Comparison of ENCODE assay signal across 9 cellular contexts in the genomic region with DNA sequence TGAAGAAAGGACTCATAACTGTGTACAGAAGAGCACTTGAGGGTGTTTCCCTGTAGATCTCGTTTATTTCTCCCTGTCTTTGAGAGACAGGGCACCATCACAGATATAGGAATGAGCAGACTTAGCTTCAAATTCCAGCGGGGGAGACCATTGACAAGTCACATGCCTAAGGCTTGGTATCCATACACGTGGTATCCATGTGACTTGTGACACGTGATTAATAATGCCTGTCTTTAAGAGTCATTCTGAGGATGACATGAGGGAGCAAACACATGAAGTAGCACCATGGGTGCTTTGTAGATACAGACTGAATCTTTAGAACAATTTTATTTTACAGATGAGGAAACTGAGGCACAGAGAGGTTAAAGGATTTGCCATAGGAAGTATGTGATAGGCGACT.
"Had no signal": no experiment of that assay in that cellular context is flagged by ENCODE, and none has a peak within 500 bp of the region (broad histone marks: within the 10 kb centered on the region; RNA-seq: fewer than 3 reads in every experiment).

No MANE protein-coding gene starts in this region.

- H3K27ac ChIP-seq: GM23248, KMS-11 had no signal

- H3K9ac ChIP-seq: GM23248, KMS-11 had no signal

- H3K4me2 ChIP-seq: KMS-11 had no signal

- FAIRE-seq: HTR-8/SVneo had no signal

- DNase-seq: GM23248, GOT3, H7, HFFc6, KBM-7 had no signal

- H3K9me3 ChIP-seq: HAP-1 had no signal

- H3K4me3 ChIP-seq: GM23248, HAP-1 had no signal

- H2AFZ ChIP-seq: GM23248 had no signal

- H3K36me3 ChIP-seq: HAP-1 had no signal

- ATAC-seq: HCT116 had no signal
